ENCODE assay signal across 9 cellular contexts in the genomic region with DNA sequence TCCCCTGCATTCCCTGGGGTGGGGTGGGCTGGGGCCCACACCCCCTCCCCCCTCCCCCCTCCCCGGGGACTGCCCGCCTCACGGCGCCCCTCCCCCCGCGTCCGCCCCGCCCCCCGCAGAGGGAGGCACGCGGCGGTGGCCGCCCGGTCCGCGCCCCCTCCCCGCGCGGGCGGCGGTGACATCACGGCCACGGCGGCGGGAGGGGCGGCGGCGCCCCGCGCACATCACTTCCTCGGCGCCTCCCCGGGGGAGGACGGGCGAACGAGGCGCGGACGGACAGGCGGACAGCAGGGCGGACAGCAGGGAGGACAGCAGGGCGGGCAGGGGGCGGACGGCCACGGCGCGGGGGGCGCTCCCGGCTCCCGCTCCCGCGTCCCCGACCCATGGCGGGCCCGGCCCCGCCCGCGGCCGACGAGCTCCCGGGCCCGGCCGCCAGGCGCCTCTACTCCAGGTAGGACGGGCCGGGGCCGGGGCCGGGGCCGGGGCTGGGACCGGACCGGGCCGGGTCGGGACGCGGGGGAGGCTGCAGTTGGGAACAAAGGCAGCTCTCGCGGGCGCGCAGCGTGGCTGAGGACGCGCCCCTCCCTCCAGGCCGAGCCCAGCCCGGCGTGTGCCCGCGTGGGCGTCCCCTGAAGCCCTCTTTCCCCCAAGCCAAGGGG. TPM values are rescaled to one million over a fixed set of nuclear protein-coding genes. Genes with fewer than 3 reads are reported as not detected.
DNase-seq lines count a peak whose midpoint lies in the region; ATAC-seq and TF ChIP-seq lines count a peak whose summit lies in the region.
"Had no signal": no experiment of that assay in that cellular context is flagged by ENCODE, and none has a peak within 500 bp of the region (broad histone marks: within the 10 kb centered on the region; RNA-seq: fewer than 3 reads in every experiment).

A gene with protein sequence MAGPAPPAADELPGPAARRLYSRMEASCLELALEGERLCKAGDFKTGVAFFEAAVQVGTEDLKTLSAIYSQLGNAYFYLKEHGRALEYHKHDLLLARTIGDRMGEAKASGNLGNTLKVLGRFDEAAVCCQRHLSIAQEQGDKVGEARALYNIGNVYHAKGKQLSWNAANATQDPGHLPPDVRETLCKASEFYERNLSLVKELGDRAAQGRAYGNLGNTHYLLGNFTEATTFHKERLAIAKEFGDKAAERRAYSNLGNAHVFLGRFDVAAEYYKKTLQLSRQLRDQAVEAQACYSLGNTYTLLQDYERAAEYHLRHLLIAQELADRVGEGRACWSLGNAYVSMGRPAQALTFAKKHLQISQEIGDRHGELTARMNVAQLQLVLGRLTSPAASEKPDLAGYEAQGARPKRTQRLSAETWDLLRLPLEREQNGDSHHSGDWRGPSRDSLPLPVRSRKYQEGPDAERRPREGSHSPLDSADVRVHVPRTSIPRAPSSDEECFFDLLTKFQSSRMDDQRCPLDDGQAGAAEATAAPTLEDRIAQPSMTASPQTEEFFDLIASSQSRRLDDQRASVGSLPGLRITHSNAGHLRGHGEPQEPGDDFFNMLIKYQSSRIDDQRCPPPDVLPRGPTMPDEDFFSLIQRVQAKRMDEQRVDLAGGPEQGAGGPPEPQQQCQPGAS (plus strand): TSS at position 227 of the 659 bp plus-strand sequence. CDS start 157 bp downstream, at position 384.

- intact Hi-C loops in HCT116 (cut with micrococcal nuclease) = no loop called here
- intact Hi-C loops in activated B cell treated with CpG ODN at 0.5 μM for 24 hours (cut with micrococcal nuclease) = loop anchor here (5.0 kb wide), 1 partner anchor 35 kb away; a partner anchor contains a TSS
- intact Hi-C loops in left lung (cut with DNase I) = no loop called here

- POLR2A ChIA-PET in HCT116 (lab: Charles Lee) (interaction anchor here (0.6 to 0.7 kb wide), 2 partner anchors 35 to 1652 kb away, joined by 3 read pairs; no protein-coding TSS in a partner anchor), activated B cell treated with CpG ODN at 0.5 μM for 24 hours (lab: Charles Lee) (no interaction called here)

- H3K4me3 ChIP-seq in HCT116 (replicated peaks in 1 of 2; ENCODE audit: low read depth in 1 of 2, low read length in 2 of 2) (peak within 1 kb of the TSS; percentile 71 to 76), left lung (peak within 1 kb of the TSS; percentile 53 to 54)
- H3K4me3 ChIP-seq: GM12878 had no signal

- H3K4me2 ChIP-seq in HCT116 (ENCODE audit: low read length) = peak within 1 kb of the TSS; percentile 98

- TF ChIP-seq RAD21 in HCT116 (IDR thresholded peaks at IDR 0.05; ENCODE audit: low read depth) = no peak

- peak; percentile 57 for ATAC-seq in HCT116
- ATAC-seq in activated B cell treated with CpG ODN at 0.5 μM for 24 hours (ENCODE audit: low read depth) = peak; percentile 43
- ATAC-seq in left lung = peak; percentile 44
- ATAC-seq in HG02678 (IDR thresholded peaks at IDR 0.05; ENCODE audit: unreplicated experiment) = no peak
- ATAC-seq: GM12878 had no signal

- H3K4me3 Mint-ChIP-seq in activated B cell treated with CpG ODN at 0.5 μM for 24 hours = peak within 1 kb of the TSS; percentile 61

- DNase-seq in 8988T (peak; percentile 85), HCT116 (ENCODE audit: low read depth, low spot score) (no peak), activated B cell treated with CpG ODN at 0.5 μM for 24 hours (no peak), dermis blood vessel endothelial cell (peak; percentile 73), left lung (peak; percentile 65 to 83), retina (no peak)
- DNase-seq in stimulated activated CD4-positive, alpha-beta T cell treated with anti-CD3 and anti-CD28 coated beads, Interleukin-4, amount 100 ng/mL, for 24 hours = peak; percentile 30

- H3K27me3 ChIP-seq in HCT116 (ENCODE audit: insufficient read depth, low read length) (no peaks in the 10 kb centered on the region), left lung (peaks cover 0 to 33% of the 10 kb centered on the region in 2 donors)

- no peaks in the 10 kb centered on the region for H3K9me2 ChIP-seq in HCT116 (ENCODE audit: insufficient read depth)

- H3K9me3 ChIP-seq in HCT116 (ENCODE audit: control insufficient read depth in 1 of 2, insufficient read depth in 1 of 2, low read depth in 1 of 2, low read length in 2 of 2) = no peaks in the 10 kb centered on the region
- H3K9me3 ChIP-seq in left lung = no peaks in the 10 kb centered on the region

- peaks cover 16% of the 10 kb centered on the region for H3K27me3 Mint-ChIP-seq in activated B cell treated with CpG ODN at 0.5 μM for 24 hours

- H3K27ac ChIP-seq in HCT116 (ENCODE audit: low read depth, low read length) = peak within 1 kb of the TSS; percentile 65
- peak within 1 kb of the TSS; percentile 69 to 84 for H3K27ac ChIP-seq in left lung

- H3K36me3 Mint-ChIP-seq in activated B cell treated with CpG ODN at 0.5 μM for 24 hours (ENCODE audit: low read depth) = no peaks in the 10 kb centered on the region

- BruUV-seq in HCT116 (replicated peaks; lab: Mats Ljungman, UMichigan) = no TSS peak

- H3K79me2 ChIP-seq in HCT116 (ENCODE audit: insufficient read depth, low read length) = peaks cover 20% of the 10 kb centered on the region; the same call in 1 of the 2 replicates

- H2AFZ ChIP-seq in HCT116 (ENCODE audit: low read depth, low read length, poor library complexity, severe bottlenecking) = no peak within 1 kb of the TSS

- no peak for TF ChIP-seq CTCF in HCT116 (IDR thresholded peaks at IDR 0.05 in 2 of 3, conservative IDR thresholded peaks at IDR 0.05 in 1 of 3; ENCODE audit: borderline replicate concordance in 1 of 3, insufficient read depth in 1 of 3, low read depth in 2 of 3, low read length in 2 of 3)
- no peak for TF ChIP-seq CTCF in activated B cell treated with CpG ODN at 0.5 μM for 24 hours (IDR thresholded peaks at IDR 0.05)
- TF ChIP-seq CTCF in left lung (IDR thresholded peaks at IDR 0.05) = no peak

- peaks cover 11% of the 10 kb centered on the region for H3K4me1 Mint-ChIP-seq in activated B cell treated with CpG ODN at 0.5 μM for 24 hours

- no peak for TF ChIP-seq POLR2A in HCT116 (IDR thresholded peaks at IDR 0.05; ENCODE audit: borderline replicate concordance, extremely low read depth, insufficient read depth, insufficient read length)

- H3K27ac Mint-ChIP-seq in activated B cell treated with CpG ODN at 0.5 μM for 24 hours = no peak within 1 kb of the TSS

- CTCF ChIA-PET in HCT116 (lab: Charles Lee) = no interaction called here
- CTCF ChIA-PET in activated B cell treated with CpG ODN at 0.5 μM for 24 hours (lab: Charles Lee) = no interaction called here

- H3K9ac ChIP-seq in HCT116 (ENCODE audit: low read length) = peak within 1 kb of the TSS; percentile 75

- H3K9me3 Mint-ChIP-seq in activated B cell treated with CpG ODN at 0.5 μM for 24 hours = no peaks in the 10 kb centered on the region

- no peaks in the 10 kb centered on the region for H4K20me1 ChIP-seq in HCT116 (ENCODE audit: insufficient read depth)

- RAD21 ChIA-PET in HCT116 (lab: Charles Lee; ENCODE audit: low non-redundant PET in 1 of 2, low total read pairs in 2 of 2, uncharacterized antibody in 2 of 2, unreplicated experiment in 2 of 2) = no interaction called here

- H3K4me1 ChIP-seq in HCT116 (ENCODE audit: control insufficient read depth in 1 of 2, insufficient read depth in 2 of 2, low read length in 2 of 2) (peaks cover 8 to 42% of the 10 kb centered on the region in 2 experiments; a peak in 3 of 4 replicates), left lung (peaks cover 18 to 37% of the 10 kb centered on the region in 2 donors)

- no peaks in the 10 kb centered on the region for H3K36me3 ChIP-seq in HCT116 (ENCODE audit: control insufficient read depth in 1 of 2, insufficient read depth in 2 of 2, low read length in 2 of 2)
- H3K36me3 ChIP-seq in left lung = no peaks in the 10 kb centered on the region

TF ChIP-seq in HCT116, 20 proteins besides CTCF, POLR2A, EP300 and RAD21 (continues in another document):
- TF ChIP-seq SP1 (IDR thresholded peaks at IDR 0.05; ENCODE audit: low read depth) (no peak), ZFX (IDR thresholded peaks at IDR 0.05) (peak; percentile 51), POLR2AphosphoS5 (IDR thresholded peaks at IDR 0.05; ENCODE audit: low read depth, low read length) (peak; percentile 67), EZH2 (IDR thresholded peaks at IDR 0.05) (no peak), JUND (IDR thresholded peaks at IDR 0.05) (no peak), CEBPB (IDR thresholded peaks at IDR 0.05; ENCODE audit: low read depth) (no peak), ZNF274 (IDR thresholded peaks at IDR 0.05; ENCODE audit: low read depth, low read length) (no peak)
- TF ChIP-seq, protein P1, sequence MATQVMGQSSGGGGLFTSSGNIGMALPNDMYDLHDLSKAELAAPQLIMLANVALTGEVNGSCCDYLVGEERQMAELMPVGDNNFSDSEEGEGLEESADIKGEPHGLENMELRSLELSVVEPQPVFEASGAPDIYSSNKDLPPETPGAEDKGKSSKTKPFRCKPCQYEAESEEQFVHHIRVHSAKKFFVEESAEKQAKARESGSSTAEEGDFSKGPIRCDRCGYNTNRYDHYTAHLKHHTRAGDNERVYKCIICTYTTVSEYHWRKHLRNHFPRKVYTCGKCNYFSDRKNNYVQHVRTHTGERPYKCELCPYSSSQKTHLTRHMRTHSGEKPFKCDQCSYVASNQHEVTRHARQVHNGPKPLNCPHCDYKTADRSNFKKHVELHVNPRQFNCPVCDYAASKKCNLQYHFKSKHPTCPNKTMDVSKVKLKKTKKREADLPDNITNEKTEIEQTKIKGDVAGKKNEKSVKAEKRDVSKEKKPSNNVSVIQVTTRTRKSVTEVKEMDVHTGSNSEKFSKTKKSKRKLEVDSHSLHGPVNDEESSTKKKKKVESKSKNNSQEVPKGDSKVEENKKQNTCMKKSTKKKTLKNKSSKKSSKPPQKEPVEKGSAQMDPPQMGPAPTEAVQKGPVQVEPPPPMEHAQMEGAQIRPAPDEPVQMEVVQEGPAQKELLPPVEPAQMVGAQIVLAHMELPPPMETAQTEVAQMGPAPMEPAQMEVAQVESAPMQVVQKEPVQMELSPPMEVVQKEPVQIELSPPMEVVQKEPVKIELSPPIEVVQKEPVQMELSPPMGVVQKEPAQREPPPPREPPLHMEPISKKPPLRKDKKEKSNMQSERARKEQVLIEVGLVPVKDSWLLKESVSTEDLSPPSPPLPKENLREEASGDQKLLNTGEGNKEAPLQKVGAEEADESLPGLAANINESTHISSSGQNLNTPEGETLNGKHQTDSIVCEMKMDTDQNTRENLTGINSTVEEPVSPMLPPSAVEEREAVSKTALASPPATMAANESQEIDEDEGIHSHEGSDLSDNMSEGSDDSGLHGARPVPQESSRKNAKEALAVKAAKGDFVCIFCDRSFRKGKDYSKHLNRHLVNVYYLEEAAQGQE (IDR thresholded peaks at IDR 0.05; ENCODE audit: low read depth) = no peak
- TF ChIP-seq, protein P2, sequence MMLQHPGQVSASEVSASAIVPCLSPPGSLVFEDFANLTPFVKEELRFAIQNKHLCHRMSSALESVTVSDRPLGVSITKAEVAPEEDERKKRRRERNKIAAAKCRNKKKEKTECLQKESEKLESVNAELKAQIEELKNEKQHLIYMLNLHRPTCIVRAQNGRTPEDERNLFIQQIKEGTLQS (IDR thresholded peaks at IDR 0.05) = no peak

RNA-seq across cellular contexts. Expression of the gene that starts here (rescaled TPM):
- total RNA-seq in HCT116 (2021; ENCODE audit: unreplicated experiment) = 26.4 TPM
- 18.3 and 19.7 TPM in 2 replicates for polyA plus RNA-seq in HCT116 (2012)
- total RNA-seq in activated B cell treated with CpG ODN at 0.5 μM for 24 hours = 1.9 and 2.6 TPM in 2 replicates
- 27.2 and 37.1 TPM in 2 replicates for total RNA-seq in dermis blood vessel endothelial cell
- total RNA-seq in left lung = 10 to 100 TPM; 21.7 to 22.4 TPM

Comparison
In these comparisons a context has a peak if more than half of its experiments do, and no peak if none do; other contexts are left out.
1. DNase-seq: peak in 8988T (single experiment), dermis blood vessel endothelial cell (single experiment), left lung (2 of 2) and stimulated activated CD4-positive, alpha-beta T cell treated with anti-CD3 and anti-CD28 coated beads, Interleukin-4, amount 100 ng/mL, for 24 hours (single experiment); none in HCT116 (single experiment), activated B cell treated with CpG ODN at 0.5 μM for 24 hours (single experiment) and retina (single experiment).